ENCODE assay signal across 24 cellular contexts in the genomic region with DNA sequence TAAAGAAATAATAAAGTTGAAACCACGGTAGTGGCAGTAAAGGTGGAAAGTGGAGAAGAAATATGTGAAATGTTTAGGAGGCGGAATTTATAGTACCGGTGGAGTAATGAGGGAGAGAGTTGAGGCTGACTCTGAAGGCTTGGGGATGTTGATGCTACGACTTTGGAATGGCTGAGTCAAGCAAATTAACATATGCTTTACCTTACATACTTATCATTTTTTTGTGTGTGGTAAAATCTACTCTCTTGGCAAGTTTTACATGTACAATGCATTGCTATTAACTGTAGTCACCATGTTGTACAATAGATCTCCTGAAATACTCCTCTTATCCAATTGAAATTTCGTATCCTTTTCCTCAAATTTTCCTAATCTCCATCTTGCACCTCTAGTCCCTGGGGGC.
"Had no signal": no experiment of that assay in that cellular context is flagged by ENCODE, and none has a peak within 500 bp of the region (broad histone marks: within the 10 kb centered on the region; RNA-seq: fewer than 3 reads in every experiment).

No MANE protein-coding gene starts in this region.

- H3K27ac Mint-ChIP-seq: naive thymus-derived CD4-positive, alpha-beta T cell; nephron progenitor cell; stimulated activated effector memory CD8-positive, alpha-beta T cell treated with anti-CD3 and anti-CD28 coated beads, Interleukin-12 subunit alpha, Interleukin-12 subunit beta, amount 100 ng/mL, for 72 hours had no signal

- ATAC-seq: gastroesophageal sphincter; left cardiac atrium; naive thymus-derived CD4-positive, alpha-beta T cell; psoas muscle; right lobe of liver; stimulated activated effector memory CD8-positive, alpha-beta T cell treated with anti-CD3 and anti-CD28 coated beads, Interleukin-12 subunit alpha, Interleukin-12 subunit beta, amount 100 ng/mL, for 72 hours; stimulated activated naive CD8-positive, alpha-beta T cell treated with anti-CD3 and anti-CD28 coated beads, Interleukin-15, Interleukin-2, amounts not matched to agents 100 U/mL and 50 U/mL, for 24 hours had no signal

- H3K27ac ChIP-seq: dorsolateral prefrontal cortex, esophagus muscularis mucosa, gastroesophageal sphincter, left ventricle myocardium inferior, neutrophil, psoas muscle, right lobe of liver, suprapubic skin, thyroid gland, upper lobe of left lung, vagina had no signal

- H3K4me3 ChIP-seq: dorsolateral prefrontal cortex, esophagus muscularis mucosa, gastroesophageal sphincter, left ventricle myocardium inferior, lung, psoas muscle, right lobe of liver, suprapubic skin, thyroid gland, upper lobe of left lung, vagina had no signal

- H3K9me3 Mint-ChIP-seq: nephron progenitor cell had no signal

- H3K36me3 Mint-ChIP-seq: naive thymus-derived CD4-positive, alpha-beta T cell; stimulated activated effector memory CD8-positive, alpha-beta T cell treated with anti-CD3 and anti-CD28 coated beads, Interleukin-12 subunit alpha, Interleukin-12 subunit beta, amount 100 ng/mL, for 72 hours had no signal

- H3K27me3 ChIP-seq: esophagus muscularis mucosa, gastroesophageal sphincter, neutrophil, right lobe of liver, suprapubic skin, thyroid gland, upper lobe of left lung, vagina had no signal

- FAIRE-seq: kidney had no signal

- H3K4me1 ChIP-seq: esophagus muscularis mucosa, gastroesophageal sphincter, left ventricle myocardium inferior, psoas muscle, right lobe of liver, suprapubic skin, thyroid gland, upper lobe of left lung, vagina had no signal

- H3K9me3 ChIP-seq: esophagus muscularis mucosa, gastroesophageal sphincter, left ventricle myocardium inferior, neutrophil, psoas muscle, right lobe of liver, suprapubic skin, thyroid gland, upper lobe of left lung, vagina had no signal

- H3K4me3 Mint-ChIP-seq: naive thymus-derived CD4-positive, alpha-beta T cell; nephron progenitor cell; stimulated activated effector memory CD8-positive, alpha-beta T cell treated with anti-CD3 and anti-CD28 coated beads, Interleukin-12 subunit alpha, Interleukin-12 subunit beta, amount 100 ng/mL, for 72 hours had no signal

- H3K4me1 Mint-ChIP-seq: naive thymus-derived CD4-positive, alpha-beta T cell; nephron progenitor cell; stimulated activated effector memory CD8-positive, alpha-beta T cell treated with anti-CD3 and anti-CD28 coated beads, Interleukin-12 subunit alpha, Interleukin-12 subunit beta, amount 100 ng/mL, for 72 hours had no signal

- H3K36me3 ChIP-seq: esophagus muscularis mucosa, gastroesophageal sphincter, left ventricle myocardium inferior, neutrophil, right lobe of liver, suprapubic skin, thyroid gland, upper lobe of left lung, vagina had no signal

- H3K27me3 Mint-ChIP-seq: naive thymus-derived CD4-positive, alpha-beta T cell had no signal

- DNase-seq: cortex of kidney; dorsolateral prefrontal cortex; effector CD8-positive, alpha-beta T cell; glutamatergic neuron; kidney; left cardiac atrium; left ventricle myocardium inferior; naive thymus-derived CD4-positive, alpha-beta T cell; nephron progenitor cell; psoas muscle; retina; right lobe of liver; stimulated activated CD4-positive, alpha-beta T cell treated with anti-CD3 and anti-CD28 coated beads, Interleukin-4, amount 100 ng/mL, for 1 hour; stimulated activated CD8-positive, alpha-beta memory T cell treated with anti-CD3 and anti-CD28 coated beads, Interleukin-4, amount 100 ng/mL, for 48 hours; stimulated activated naive CD8-positive, alpha-beta T cell treated with anti-CD3 and anti-CD28 coated beads, Interleukin-15, Interleukin-2, amounts not matched to agents 100 U/mL and 50 U/mL, for 24 hours; thyroid gland; upper lobe of left lung had no signal
